ENCODE assay signal across 6 cellular contexts in the genomic region with DNA sequence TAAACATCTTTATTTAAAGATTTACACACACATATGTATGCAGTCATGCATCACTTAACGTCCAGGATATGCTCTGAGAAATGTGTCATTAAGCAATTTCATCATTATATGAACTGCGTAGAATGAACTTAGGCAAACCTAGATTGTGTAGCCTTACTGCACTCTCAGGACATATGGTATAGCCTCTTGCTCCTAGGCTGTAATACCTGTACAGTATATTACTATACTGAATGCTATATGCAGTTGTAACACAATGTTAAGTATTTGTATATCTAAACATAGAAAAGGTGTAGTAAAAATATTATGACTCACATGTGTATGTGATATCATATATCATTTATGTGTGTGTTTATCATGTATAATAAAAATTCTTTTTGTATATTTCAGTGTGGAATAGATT.
"Had no signal": no experiment of that assay in that cellular context is flagged by ENCODE, and none has a peak within 500 bp of the region (broad histone marks: within the 10 kb centered on the region; RNA-seq: fewer than 3 reads in every experiment).

No MANE protein-coding gene starts in this region.

- H3K9ac ChIP-seq: GM23248 had no signal

- H3K27ac ChIP-seq: GM23248 had no signal

- H2AFZ ChIP-seq: GM23248 had no signal

- H3K4me3 ChIP-seq: GM23248 had no signal

- FAIRE-seq: HTR-8/SVneo had no signal

- DNase-seq: GM23248, GOT3, H9, HCEC 1CT, KBM-7 had no signal
